13 cellular contexts compared by ENCODE assay signal in genomic region chr17:57599271-57600045, GRCh38.
A peak's percentile ranks its signal among the peaks of the same experiment; 100 is the strongest.
DNase-seq lines count a peak whose midpoint lies in the region; ATAC-seq and TF ChIP-seq lines count a peak whose summit lies in the region.
"Had no signal": no experiment of that assay in that cellular context is flagged by ENCODE, and none has a peak within 500 bp of the region (broad histone marks: within the 10 kb centered on the region; RNA-seq: fewer than 3 reads in every experiment).

No MANE protein-coding gene starts in this region.

- H3K9me3 Mint-ChIP-seq in activated naive CD4-positive, alpha-beta T cell treated with anti-CD3 and anti-CD28 coated beads, Interleukin-2, amount 50 U/mL, for 24 hours, result no peaks in the 10 kb centered on the region
- no peaks in the 10 kb centered on the region for H3K9me3 Mint-ChIP-seq in activated naive CD8-positive, alpha-beta T cell treated with anti-CD3 and anti-CD28 coated beads, Interleukin-2, amount 50 U/mL, for 24 hours
- H3K9me3 Mint-ChIP-seq in stimulated activated naive CD8-positive, alpha-beta T cell treated with anti-CD3 and anti-CD28 coated beads, Interleukin-15, Interleukin-2, amounts not matched to agents 100 ng/mL and 50 ng/mL, for 24 hours, result no peaks in the 10 kb centered on the region

- ATAC-seq in activated naive CD8-positive, alpha-beta T cell treated with anti-CD3 and anti-CD28 coated beads, Interleukin-2, amount 50 U/mL, for 24 hours, result no peak
- ATAC-seq in left lung, result no peak

- peak overlapping the region; percentile 93 for H3K27ac Mint-ChIP-seq in activated naive CD4-positive, alpha-beta T cell treated with anti-CD3 and anti-CD28 coated beads, Interleukin-2, amount 50 U/mL, for 24 hours
- H3K27ac Mint-ChIP-seq in activated naive CD8-positive, alpha-beta T cell treated with anti-CD3 and anti-CD28 coated beads, Interleukin-2, amount 50 U/mL, for 24 hours, result peak overlapping the region; percentile 86
- H3K27ac Mint-ChIP-seq in stimulated activated naive CD8-positive, alpha-beta T cell treated with anti-CD3 and anti-CD28 coated beads, Interleukin-15, Interleukin-2, amounts not matched to agents 100 ng/mL and 50 ng/mL, for 24 hours, result peak overlapping the region; percentile 90

- H3K27ac ChIP-seq in left lung, result no peak overlapping the region
- H3K27ac ChIP-seq: C4-2B had no signal

- no peaks in the 10 kb centered on the region for H3K27me3 ChIP-seq in left lung

- H3K4me1 ChIP-seq in left lung, result peaks cover 0 to 38% of the 10 kb centered on the region in 2 donors

- DNase-seq in activated naive CD4-positive, alpha-beta T cell treated with Interleukin-2 at 50 U/mL for 16 hours, result no peak
- DNase-seq in NOMO-1 treated with DMSO at 0.1 percent for 48 hours (lab: John Stamatoyannopoulos, UW; ENCODE audit: unreplicated experiment) (peak; percentile 27), T1000 (lab: John Stamatoyannopoulos, UW) (no peak), NCI-H226 (no peak), left lung (no peak)
- no peak for DNase-seq in activated naive CD8-positive, alpha-beta T cell treated with anti-CD3 and anti-CD28 coated beads, Interleukin-2, amount 50 U/mL, for 24 hours
- DNase-seq: glutamatergic neuron, GOT3, midbrain, NCI-H1417 treated with DMSO at 0.1 percent for 48 hours had no signal

- intact Hi-C loops in left lung (cut with DNase I), result no loop called here

- H3K4me3 ChIP-seq in left lung, result no peak overlapping the region

- peak overlapping the region; percentile 56 for H3K4me3 Mint-ChIP-seq in activated naive CD4-positive, alpha-beta T cell treated with anti-CD3 and anti-CD28 coated beads, Interleukin-2, amount 50 U/mL, for 24 hours
- H3K4me3 Mint-ChIP-seq in activated naive CD8-positive, alpha-beta T cell treated with anti-CD3 and anti-CD28 coated beads, Interleukin-2, amount 50 U/mL, for 24 hours, result peak overlapping the region; percentile 20
- H3K4me3 Mint-ChIP-seq in stimulated activated naive CD8-positive, alpha-beta T cell treated with anti-CD3 and anti-CD28 coated beads, Interleukin-15, Interleukin-2, amounts not matched to agents 100 ng/mL and 50 ng/mL, for 24 hours, result peak overlapping the region; percentile 1

- peaks cover 69% of the 10 kb centered on the region for H3K4me1 Mint-ChIP-seq in activated naive CD4-positive, alpha-beta T cell treated with anti-CD3 and anti-CD28 coated beads, Interleukin-2, amount 50 U/mL, for 24 hours
- peaks cover 69% of the 10 kb centered on the region for H3K4me1 Mint-ChIP-seq in activated naive CD8-positive, alpha-beta T cell treated with anti-CD3 and anti-CD28 coated beads, Interleukin-2, amount 50 U/mL, for 24 hours
- peaks cover 69% of the 10 kb centered on the region for H3K4me1 Mint-ChIP-seq in stimulated activated naive CD8-positive, alpha-beta T cell treated with anti-CD3 and anti-CD28 coated beads, Interleukin-15, Interleukin-2, amounts not matched to agents 100 ng/mL and 50 ng/mL, for 24 hours (ENCODE audit: low read depth)

- TF ChIP-seq CTCF in left lung (IDR thresholded peaks at IDR 0.05), result no peak

- H3K9me3 ChIP-seq in left lung, result peaks cover 0 to 6% of the 10 kb centered on the region in 2 donors

- H3K27me3 Mint-ChIP-seq in activated naive CD4-positive, alpha-beta T cell treated with anti-CD3 and anti-CD28 coated beads, Interleukin-2, amount 50 U/mL, for 24 hours, result no peaks in the 10 kb centered on the region
- no peaks in the 10 kb centered on the region for H3K27me3 Mint-ChIP-seq in activated naive CD8-positive, alpha-beta T cell treated with anti-CD3 and anti-CD28 coated beads, Interleukin-2, amount 50 U/mL, for 24 hours
- H3K27me3 Mint-ChIP-seq in stimulated activated naive CD8-positive, alpha-beta T cell treated with anti-CD3 and anti-CD28 coated beads, Interleukin-15, Interleukin-2, amounts not matched to agents 100 ng/mL and 50 ng/mL, for 24 hours, result no peaks in the 10 kb centered on the region

- H3K36me3 Mint-ChIP-seq in activated naive CD4-positive, alpha-beta T cell treated with anti-CD3 and anti-CD28 coated beads, Interleukin-2, amount 50 U/mL, for 24 hours, result no peaks in the 10 kb centered on the region
- H3K36me3 Mint-ChIP-seq in activated naive CD8-positive, alpha-beta T cell treated with anti-CD3 and anti-CD28 coated beads, Interleukin-2, amount 50 U/mL, for 24 hours (ENCODE audit: low read depth), result peaks cover 14% of the 10 kb centered on the region
- peaks cover 9% of the 10 kb centered on the region for H3K36me3 Mint-ChIP-seq in stimulated activated naive CD8-positive, alpha-beta T cell treated with anti-CD3 and anti-CD28 coated beads, Interleukin-15, Interleukin-2, amounts not matched to agents 100 ng/mL and 50 ng/mL, for 24 hours (ENCODE audit: low read depth)

- H3K36me3 ChIP-seq in left lung, result no peaks in the 10 kb centered on the region

Comparison
In these comparisons a context has a peak if more than half of its experiments do, and no peak if none do; other contexts are left out.
1. H3K4me3 Mint-ChIP-seq: peak in every context shown above with its lines; median percentile 56 in activated naive CD4-positive, alpha-beta T cell treated with anti-CD3 and anti-CD28 coated beads, Interleukin-2, amount 50 U/mL, for 24 hours; 20 in activated naive CD8-positive, alpha-beta T cell treated with anti-CD3 and anti-CD28 coated beads, Interleukin-2, amount 50 U/mL, for 24 hours; 1 in stimulated activated naive CD8-positive, alpha-beta T cell treated with anti-CD3 and anti-CD28 coated beads, Interleukin-15, Interleukin-2, amounts not matched to agents 100 ng/mL and 50 ng/mL, for 24 hours.